ENCODE assay signal across 1 cellular context in the genomic region with DNA sequence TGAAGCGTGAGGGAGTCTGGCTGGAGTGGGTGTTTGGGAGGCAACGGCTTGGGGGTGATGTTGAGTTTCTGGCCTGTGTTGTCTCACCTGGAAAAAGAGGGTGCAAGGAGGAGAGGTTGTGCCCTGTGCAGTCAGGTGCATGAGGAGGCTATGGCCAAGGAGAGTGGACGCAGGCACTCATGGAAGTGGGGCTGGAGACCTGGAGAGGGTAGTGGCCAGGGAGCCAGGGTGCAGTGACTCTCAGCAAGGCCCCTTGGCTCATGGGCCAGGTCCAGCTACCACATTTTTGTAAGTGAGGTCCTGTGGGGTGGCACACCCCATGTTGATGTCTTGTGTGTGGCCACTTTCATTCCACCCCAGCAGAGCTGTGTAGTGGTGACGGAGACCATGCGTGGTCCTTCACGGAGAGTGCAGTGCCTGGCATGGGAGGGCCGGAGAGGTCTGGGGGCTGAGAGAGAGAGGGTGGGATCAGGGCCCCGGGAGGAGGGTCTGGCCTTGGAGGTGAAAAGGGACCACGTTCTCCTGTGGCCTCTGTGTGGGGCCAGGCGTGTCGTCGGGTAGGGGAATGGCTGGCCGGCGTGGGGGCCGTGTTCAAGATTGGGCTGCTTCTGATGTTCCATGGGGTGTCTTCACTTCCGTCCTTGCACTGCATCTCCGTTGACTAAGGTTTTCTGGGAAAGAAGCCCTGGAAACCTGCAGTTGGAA.
A peak's percentile ranks its signal among the peaks of the same experiment; 100 is the strongest.
TF ChIP-seq lines count a peak whose summit lies in the region.

No MANE protein-coding gene starts in this region.

TF ChIP-seq in K562, 482 proteins besides CTCF, POLR2A, EP300 and RAD21:
- 0 out of 2 replicates have a peak, but pooled peaks have one; percentile 27 for TF ChIP-seq RBFOX2 (IDR thresholded peaks at IDR 0.05; ENCODE audit: low read depth, low read length)
- TF ChIP-seq FUS (optimal IDR thresholded peaks at IDR 0.05; ENCODE audit: low read depth, low read length), result no peak
- TF ChIP-seq MCM5 (IDR thresholded peaks at IDR 0.05; ENCODE audit: low read depth), result no peak
